In genomic region chr6:125956506-125957390, GRCh38 we compare ENCODE assay signal across 1 cellular context.
TF ChIP-seq lines count a peak whose summit lies in the region.

HINT3 (plus strand) TSS chr6:125956770; CDS start chr6:125956978, 208 bp downstream.

TF ChIP-seq in K562, 482 proteins besides CTCF, POLR2A, EP300 and RAD21 (continued from another document and continues in another):
- peak; percentile 74 for TF ChIP-seq MGA (IDR thresholded peaks at IDR 0.05)
- TF ChIP-seq, protein P1, sequence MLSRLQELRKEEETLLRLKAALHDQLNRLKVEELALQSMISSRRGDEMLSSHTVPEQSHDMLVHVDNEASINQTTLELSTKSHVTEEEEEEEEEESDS (CRISPR knock-in tag; IDR thresholded peaks at IDR 0.05): no peak
- TF ChIP-seq, protein P2, sequence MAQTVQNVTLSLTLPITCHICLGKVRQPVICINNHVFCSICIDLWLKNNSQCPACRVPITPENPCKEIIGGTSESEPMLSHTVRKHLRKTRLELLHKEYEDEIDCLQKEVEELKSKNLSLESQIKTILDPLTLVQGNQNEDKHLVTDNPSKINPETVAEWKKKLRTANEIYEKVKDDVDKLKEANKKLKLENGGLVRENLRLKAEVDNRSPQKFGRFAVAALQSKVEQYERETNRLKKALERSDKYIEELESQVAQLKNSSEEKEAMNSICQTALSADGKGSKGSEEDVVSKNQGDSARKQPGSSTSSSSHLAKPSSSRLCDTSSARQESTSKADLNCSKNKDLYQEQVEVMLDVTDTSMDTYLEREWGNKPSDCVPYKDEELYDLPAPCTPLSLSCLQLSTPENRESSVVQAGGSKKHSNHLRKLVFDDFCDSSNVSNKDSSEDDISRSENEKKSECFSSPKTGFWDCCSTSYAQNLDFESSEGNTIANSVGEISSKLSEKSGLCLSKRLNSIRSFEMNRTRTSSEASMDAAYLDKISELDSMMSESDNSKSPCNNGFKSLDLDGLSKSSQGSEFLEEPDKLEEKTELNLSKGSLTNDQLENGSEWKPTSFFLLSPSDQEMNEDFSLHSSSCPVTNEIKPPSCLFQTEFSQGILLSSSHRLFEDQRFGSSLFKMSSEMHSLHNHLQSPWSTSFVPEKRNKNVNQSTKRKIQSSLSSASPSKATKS (CRISPR knock-in tag; IDR thresholded peaks at IDR 0.05): no peak
- TF ChIP-seq, protein P3, sequence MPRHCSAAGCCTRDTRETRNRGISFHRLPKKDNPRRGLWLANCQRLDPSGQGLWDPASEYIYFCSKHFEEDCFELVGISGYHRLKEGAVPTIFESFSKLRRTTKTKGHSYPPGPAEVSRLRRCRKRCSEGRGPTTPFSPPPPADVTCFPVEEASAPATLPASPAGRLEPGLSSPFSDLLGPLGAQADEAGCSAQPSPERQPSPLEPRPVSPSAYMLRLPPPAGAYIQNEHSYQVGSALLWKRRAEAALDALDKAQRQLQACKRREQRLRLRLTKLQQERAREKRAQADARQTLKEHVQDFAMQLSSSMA (CRISPR knock-in tag; IDR thresholded peaks at IDR 0.05): peak; percentile 14; the same call in 1 of the 2 replicates
- TF ChIP-seq ZNF707 (CRISPR knock-in tag; conservative IDR thresholded peaks at IDR 0.05): no peak
- TF ChIP-seq PKNOX1 (IDR thresholded peaks at IDR 0.05): peak; percentile 74
- TF ChIP-seq LARP7 (IDR thresholded peaks at IDR 0.05): no peak
- peak in 1 of 2 experiments; percentile 64; a peak in 1 of 4 replicates for TF ChIP-seq SRF (CRISPR knock-in tag; IDR thresholded peaks at IDR 0.05)
- TF ChIP-seq KDM5B (IDR thresholded peaks at IDR 0.05; ENCODE audit: insufficient replicate concordance, low read depth, low read length): peak; percentile 55
- TF ChIP-seq MTA2 (IDR thresholded peaks at IDR 0.05; ENCODE audit: low read depth): no peak
- no peak for TF ChIP-seq ZNF699 (CRISPR knock-in tag; IDR thresholded peaks at IDR 0.05; ENCODE audit: insufficient replicate concordance)
- TF ChIP-seq ZNF121 (CRISPR knock-in tag; conservative IDR thresholded peaks at IDR 0.05): no peak
- TF ChIP-seq, protein P4, sequence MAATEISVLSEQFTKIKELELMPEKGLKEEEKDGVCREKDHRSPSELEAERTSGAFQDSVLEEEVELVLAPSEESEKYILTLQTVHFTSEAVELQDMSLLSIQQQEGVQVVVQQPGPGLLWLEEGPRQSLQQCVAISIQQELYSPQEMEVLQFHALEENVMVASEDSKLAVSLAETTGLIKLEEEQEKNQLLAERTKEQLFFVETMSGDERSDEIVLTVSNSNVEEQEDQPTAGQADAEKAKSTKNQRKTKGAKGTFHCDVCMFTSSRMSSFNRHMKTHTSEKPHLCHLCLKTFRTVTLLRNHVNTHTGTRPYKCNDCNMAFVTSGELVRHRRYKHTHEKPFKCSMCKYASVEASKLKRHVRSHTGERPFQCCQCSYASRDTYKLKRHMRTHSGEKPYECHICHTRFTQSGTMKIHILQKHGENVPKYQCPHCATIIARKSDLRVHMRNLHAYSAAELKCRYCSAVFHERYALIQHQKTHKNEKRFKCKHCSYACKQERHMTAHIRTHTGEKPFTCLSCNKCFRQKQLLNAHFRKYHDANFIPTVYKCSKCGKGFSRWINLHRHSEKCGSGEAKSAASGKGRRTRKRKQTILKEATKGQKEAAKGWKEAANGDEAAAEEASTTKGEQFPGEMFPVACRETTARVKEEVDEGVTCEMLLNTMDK (IDR thresholded peaks at IDR 0.05; ENCODE audit: borderline replicate concordance, insufficient read depth, low read depth, low read length, poor library complexity, severe bottlenecking): peak; percentile 80
- TF ChIP-seq, protein P5, sequence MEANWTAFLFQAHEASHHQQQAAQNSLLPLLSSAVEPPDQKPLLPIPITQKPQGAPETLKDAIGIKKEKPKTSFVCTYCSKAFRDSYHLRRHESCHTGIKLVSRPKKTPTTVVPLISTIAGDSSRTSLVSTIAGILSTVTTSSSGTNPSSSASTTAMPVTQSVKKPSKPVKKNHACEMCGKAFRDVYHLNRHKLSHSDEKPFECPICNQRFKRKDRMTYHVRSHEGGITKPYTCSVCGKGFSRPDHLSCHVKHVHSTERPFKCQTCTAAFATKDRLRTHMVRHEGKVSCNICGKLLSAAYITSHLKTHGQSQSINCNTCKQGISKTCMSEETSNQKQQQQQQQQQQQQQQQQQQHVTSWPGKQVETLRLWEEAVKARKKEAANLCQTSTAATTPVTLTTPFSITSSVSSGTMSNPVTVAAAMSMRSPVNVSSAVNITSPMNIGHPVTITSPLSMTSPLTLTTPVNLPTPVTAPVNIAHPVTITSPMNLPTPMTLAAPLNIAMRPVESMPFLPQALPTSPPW (CRISPR knock-in tag; IDR thresholded peaks at IDR 0.05): peak; percentile 44
- no peak for TF ChIP-seq SIX5 (IDR thresholded peaks at IDR 0.05; ENCODE audit: borderline replicate concordance in 1 of 2, insufficient read depth in 1 of 2, low read depth in 1 of 2, low read length in 2 of 2)
- peak; percentile 59; the same call in 1 of the 2 replicates for TF ChIP-seq ZFP91 (CRISPR knock-in tag; IDR thresholded peaks at IDR 0.05)
- TF ChIP-seq HNRNPUL1 (IDR thresholded peaks at IDR 0.05; ENCODE audit: low read length): no peak
- no peak for TF ChIP-seq FOS (IDR thresholded peaks at IDR 0.05; ENCODE audit: extremely low read depth, insufficient read length)
- no peak for TF ChIP-seq TAF15 (IDR thresholded peaks at IDR 0.05; ENCODE audit: low read depth, low read length)
- TF ChIP-seq ELF2 (CRISPR knock-in tag; IDR thresholded peaks at IDR 0.05): no peak
- 0 out of 2 replicates have a peak, but pooled peaks have one; percentile 13 for TF ChIP-seq KLF6 (CRISPR knock-in tag; IDR thresholded peaks at IDR 0.05; ENCODE audit: borderline replicate concordance)
- no peak for TF ChIP-seq CBFA2T2 (conservative IDR thresholded peaks at IDR 0.05)
- TF ChIP-seq KLF10 (CRISPR knock-in tag; IDR thresholded peaks at IDR 0.05): no peak
- no peak for TF ChIP-seq MED1 (CRISPR knock-in tag; IDR thresholded peaks at IDR 0.05; ENCODE audit: borderline replicate concordance)
- peak; percentile 69 for TF ChIP-seq HNRNPLL (IDR thresholded peaks at IDR 0.05; ENCODE audit: low read depth, low read length, poor library complexity, severe bottlenecking)
- TF ChIP-seq MCM5 (IDR thresholded peaks at IDR 0.05; ENCODE audit: low read depth): no peak
- TF ChIP-seq SMAD4 (CRISPR knock-in tag; conservative IDR thresholded peaks at IDR 0.05): peak; percentile 93
- 0 out of 2 replicates have a peak, but pooled peaks have one; percentile 28 for TF ChIP-seq MAFK (IDR thresholded peaks at IDR 0.05; ENCODE audit: low read length)
- no peak; the same call in 1 of the 2 replicates for TF ChIP-seq ATF2 (CRISPR knock-in tag; IDR thresholded peaks at IDR 0.05)
